8 cellular contexts compared by ENCODE assay signal in genomic region chr19:4182082-4182926, GRCh38. TPM values are rescaled to one million over a fixed set of nuclear protein-coding genes. Genes with fewer than 3 reads are reported as not detected.
DNase-seq lines count a peak whose midpoint lies in the region; ATAC-seq and TF ChIP-seq lines count a peak whose summit lies in the region.

ANKRD24 (plus strand) TSS chr19:4182689; CDS start chr19:4186426, 3,737 bp downstream.
SIRT6 (minus strand) TSS chr19:4182563; CDS start chr19:4182539, 24 bp downstream.

- peak within 1 kb of the TSS; percentile 99 for H3K4me3 Mint-ChIP-seq in activated CD4-positive, alpha-beta T cell treated with anti-CD3 and anti-CD28 coated beads, Interleukin-2, amount 10 ng/mL, durations not matched to agents 24 days and 14 days

- peaks cover 2% of the 10 kb centered on the region for H3K27me3 Mint-ChIP-seq in activated CD4-positive, alpha-beta T cell treated with anti-CD3 and anti-CD28 coated beads, Interleukin-2, amount 10 ng/mL, durations not matched to agents 24 days and 14 days

- ATAC-seq in HG03432 (IDR thresholded peaks at IDR 0.05; ENCODE audit: unreplicated experiment) (peak; percentile 76), left colon (peak; percentile 77)

- H3K9me3 Mint-ChIP-seq in activated CD4-positive, alpha-beta T cell treated with anti-CD3 and anti-CD28 coated beads, Interleukin-2, amount 10 ng/mL, durations not matched to agents 24 days and 14 days, result no peaks in the 10 kb centered on the region

- TF ChIP-seq CTCF in AG09309 (IDR thresholded peaks at IDR 0.05; ENCODE audit: control insufficient read depth, insufficient read depth, low read depth, low read length, missing control alignments) (no peak), coronary artery (IDR thresholded peaks at IDR 0.05) (no peak)

- H3K4me3 ChIP-seq in AG09309 (ENCODE audit: control insufficient read depth, low read depth, low read length), result peak within 1 kb of the TSS; percentile 71
- H3K4me3 ChIP-seq in coronary artery, result peak within 1 kb of the TSS; percentile 99

- intact Hi-C loops in activated CD4-positive, alpha-beta T cell treated with anti-CD3 and anti-CD28 coated beads, Interleukin-2, amount 10 ng/mL, durations not matched to agents 24 days and 14 days (cut with micrococcal nuclease), result loop anchor here (1.0 kb wide), 2 partner anchors 59 to 197 kb away; partner anchors contain the start of gene EEF2
- intact Hi-C loops in left colon (cut with DNase I, micrococcal nuclease), result no loop called here

- DNase-seq in AG09309 (ENCODE audit: low read depth), result peak; percentile 83
- DNase-seq in NCI-H524 treated with DMSO at 0.1 percent for 48 hours (lab: John Stamatoyannopoulos, UW), result peak; percentile 79
- DNase-seq in activated CD4-positive, alpha-beta T cell treated with anti-CD3 and anti-CD28 coated beads, Interleukin-2, amount 10 ng/mL, durations not matched to agents 24 days and 14 days, result peak; percentile 99
- DNase-seq in coronary artery (ENCODE audit: low spot score), result peak; percentile 96
- DNase-seq in left colon, result peak; percentile 96 to 97
- peak; percentile 82 to 94 (median 91) for DNase-seq in stimulated activated CD4-positive, alpha-beta T cell treated with anti-CD3 and anti-CD28 coated beads, Interleukin-1b, Interleukin-23, amount 100 ng/mL, for 24 hours (ENCODE audit: low read depth in 4 of 4, low spot score in 1 of 4)

- peaks cover 16% of the 10 kb centered on the region for H3K36me3 Mint-ChIP-seq in activated CD4-positive, alpha-beta T cell treated with anti-CD3 and anti-CD28 coated beads, Interleukin-2, amount 10 ng/mL, durations not matched to agents 24 days and 14 days (ENCODE audit: low read depth)

- peaks cover 40% of the 10 kb centered on the region for H3K4me1 Mint-ChIP-seq in activated CD4-positive, alpha-beta T cell treated with anti-CD3 and anti-CD28 coated beads, Interleukin-2, amount 10 ng/mL, durations not matched to agents 24 days and 14 days

- in situ Hi-C loops in GM18951 (cut with MboI; ENCODE audit: low sequenced_read_pairs, unreplicated experiment), result no loop called here

- H3K27ac Mint-ChIP-seq in activated CD4-positive, alpha-beta T cell treated with anti-CD3 and anti-CD28 coated beads, Interleukin-2, amount 10 ng/mL, durations not matched to agents 24 days and 14 days, result peak within 1 kb of the TSS; percentile 96

- TF ChIP-seq POLR2A in GM18951 (IDR thresholded peaks at IDR 0.05; ENCODE audit: extremely low read depth, insufficient read depth, insufficient read length), result peak; percentile 93

- peak within 1 kb of the TSS; percentile 65 to 89 for H3K27ac ChIP-seq in coronary artery

RNA-seq across cellular contexts. Expression of gene ANKRD24, which starts in this region (rescaled TPM):
- 0.50 and 0.72 TPM in 2 replicates for total RNA-seq in activated CD4-positive, alpha-beta T cell treated with anti-CD3 and anti-CD28 coated beads, Interleukin-2, amount 10 ng/mL, durations not matched to agents 24 days and 14 days
- total RNA-seq in left colon, result 1 to 10 TPM; 1.0 to 1.1 TPM

RNA-seq across cellular contexts. Expression of gene SIRT6, which starts in this region (rescaled TPM):
- 39.8 and 48.0 TPM in 2 replicates for total RNA-seq in activated CD4-positive, alpha-beta T cell treated with anti-CD3 and anti-CD28 coated beads, Interleukin-2, amount 10 ng/mL, durations not matched to agents 24 days and 14 days
- 100 to 1,000 TPM in 1 of 2 donors, 10 to 100 TPM in 1; 96.1 to 149 TPM for total RNA-seq in left colon

Comparison
In these comparisons a context has a peak if more than half of its experiments do, and no peak if none do; other contexts are left out.
1. Peak in every context shown above with its lines: DNase-seq, ATAC-seq, H3K4me3 ChIP-seq and H3K27ac ChIP-seq.